8 cellular contexts compared by ENCODE assay signal in genomic region chr3:151135548-151136337, GRCh38. TPM values are rescaled to one million over a fixed set of nuclear protein-coding genes. Genes with fewer than 3 reads are reported as not detected.
DNase-seq lines count a peak whose midpoint lies in the region; ATAC-seq and TF ChIP-seq lines count a peak whose summit lies in the region.

No MANE protein-coding gene starts in this region.

- H3K9me3 Mint-ChIP-seq in activated T-cell treated with anti-CD3 and anti-CD28 coated beads, Interleukin-2, amount 50 U/mL, for 4 hours: no peaks in the 10 kb centered on the region

- peaks cover 1% of the 10 kb centered on the region for H3K36me3 Mint-ChIP-seq in activated T-cell treated with anti-CD3 and anti-CD28 coated beads, Interleukin-2, amount 50 U/mL, for 4 hours (ENCODE audit: insufficient read depth)

- peak; percentile 94 to 97 for ATAC-seq in activated T-cell treated with anti-CD3 and anti-CD28 coated beads, Interleukin-2, amount 50 U/mL, for 4 hours
- ATAC-seq in HG03095 (IDR thresholded peaks at IDR 0.05; ENCODE audit: unreplicated experiment): no peak
- no peak for ATAC-seq in GM19328 (IDR thresholded peaks at IDR 0.05; ENCODE audit: unreplicated experiment)

- H3K4me1 Mint-ChIP-seq in activated T-cell treated with anti-CD3 and anti-CD28 coated beads, Interleukin-2, amount 50 U/mL, for 4 hours (ENCODE audit: low read depth): peaks cover 19% of the 10 kb centered on the region

- no peak for TF ChIP-seq POLR2A in NB4 (IDR thresholded peaks at IDR 0.05; ENCODE audit: extremely low read depth, insufficient read length)

- DNase-seq in NCI-H1417 (lab: John Stamatoyannopoulos, UW) (peak; percentile 4 to 54 (median 31)), NCI-H1417 treated with DMSO at 0.1 percent for 48 hours (lab: John Stamatoyannopoulos, UW) (no peak), NB4 (ENCODE audit: low read depth) (peak; percentile 18), HPDE6-E6E7 (ENCODE audit: extremely low spot score) (no peak)
- no peak for DNase-seq in activated T-cell treated with anti-CD3 and anti-CD28 coated beads, Interleukin-2, amount 50 U/mL, for 4 hours
- peak; percentile 11 to 41 (median 14) for DNase-seq in stimulated activated CD4-positive, alpha-beta T cell treated with anti-CD3 and anti-CD28 coated beads, TNF-alpha, amount 100 ng/mL, for 48 hours (ENCODE audit: low read depth in 3 of 3)

- H3K27me3 Mint-ChIP-seq in activated T-cell treated with anti-CD3 and anti-CD28 coated beads, Interleukin-2, amount 50 U/mL, for 4 hours (ENCODE audit: low read depth): peaks cover 3% of the 10 kb centered on the region

- peak overlapping the region; percentile 22 for H3K4me3 Mint-ChIP-seq in activated T-cell treated with anti-CD3 and anti-CD28 coated beads, Interleukin-2, amount 50 U/mL, for 4 hours

- TF ChIP-seq CTCF in NB4 (IDR thresholded peaks at IDR 0.05; ENCODE audit: low read depth, low read length): no peak

- no peak overlapping the region for H3K4me3 ChIP-seq in NB4 (ENCODE audit: low read depth, low read length)

RNA-seq across cellular contexts. Expression of gene MED12L, which starts 50.3 kb away (rescaled TPM):
- 1 to 10 TPM; 1.1 to 3.3 (median 1.9) TPM for total RNA-seq in activated T-cell treated with anti-CD3 and anti-CD28 coated beads, Interleukin-2, amount 50 U/mL, for 4 hours

Comparison
In these comparisons a context has a peak if more than half of its experiments do, and no peak if none do; other contexts are left out.
1. DNase-seq: peak in NCI-H1417 (3 of 3), NB4 (single experiment) and stimulated activated CD4-positive, alpha-beta T cell treated with anti-CD3 and anti-CD28 coated beads, TNF-alpha, amount 100 ng/mL, for 48 hours (3 of 3); none in NCI-H1417 treated with DMSO at 0.1 percent for 48 hours (single experiment), activated T-cell treated with anti-CD3 and anti-CD28 coated beads, Interleukin-2, amount 50 U/mL, for 4 hours (single experiment) and HPDE6-E6E7 (single experiment).
2. ATAC-seq: peak in activated T-cell treated with anti-CD3 and anti-CD28 coated beads, Interleukin-2, amount 50 U/mL, for 4 hours (2 of 2); none in HG03095 (single experiment) and GM19328 (single experiment).